Comparison of ENCODE assay signal across 20 cellular contexts in the genomic region with DNA sequence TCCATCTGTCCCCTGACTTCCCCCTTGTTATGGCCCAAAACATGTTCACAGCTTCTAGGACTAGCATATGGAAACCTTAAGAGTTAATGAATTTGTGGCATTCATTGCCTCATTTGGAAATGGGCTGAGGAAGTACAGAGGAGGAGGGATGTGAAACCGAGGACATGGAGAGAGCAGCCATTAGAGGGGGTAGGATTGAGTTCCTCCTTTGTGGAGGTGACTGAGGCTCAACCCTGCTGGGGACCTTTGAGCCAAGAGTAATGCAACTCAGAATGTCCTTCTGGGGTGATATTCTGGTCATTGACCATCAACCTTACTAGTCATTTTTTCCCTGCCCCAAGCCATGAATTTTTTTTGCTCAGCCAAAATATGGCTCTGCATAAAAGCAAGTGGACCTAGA.
"Had no signal": no experiment of that assay in that cellular context is flagged by ENCODE, and none has a peak within 500 bp of the region (broad histone marks: within the 10 kb centered on the region; RNA-seq: fewer than 3 reads in every experiment).

No MANE protein-coding gene starts in this region.

- DNase-seq: dermis blood vessel endothelial cell; effector memory CD4-positive, alpha-beta T cell; erythroblast; esophagus squamous epithelium; glutamatergic neuron; heart right ventricle; hippocampal formation; left cardiac atrium; left ventricle myocardium inferior; lower lobe of right lung; natural killer cell; pancreas; stimulated activated CD4-positive, alpha-beta T cell treated with anti-CD3 and anti-CD28 coated beads, Interleukin-12 subunit alpha, Interleukin-12 subunit beta, amount 100 ng/mL, for 4 hours; stimulated activated CD4-positive, alpha-beta T cell treated with anti-CD3 and anti-CD28 coated beads, Interleukin-1b, Interleukin-23, amount 100 ng/mL, for 48 hours; stimulated activated CD4-positive, alpha-beta T cell treated with anti-CD3 and anti-CD28 coated beads, Interleukin-4, amount 100 ng/mL, for 1 hour; stimulated activated naive CD4-positive, alpha-beta T cell treated with Interleukin-2 at 50 U/mL for 16 hours; stomach; thyroid gland had no signal

- ATAC-seq: heart right ventricle; left cardiac atrium; lower lobe of right lung; natural killer cell; pancreas; sciatic nerve; stimulated activated effector memory CD8-positive, alpha-beta T cell treated with anti-CD3 and anti-CD28 coated beads, Interleukin-12 subunit alpha, Interleukin-12 subunit beta, amount 100 ng/mL, for 72 hours had no signal
